In genomic region chr11:19349340-19350025, GRCh38 we compare ENCODE assay signal across 16 cellular contexts.
DNase-seq lines count a peak whose midpoint lies in the region; ATAC-seq and TF ChIP-seq lines count a peak whose summit lies in the region.
"Had no signal": no experiment of that assay in that cellular context is flagged by ENCODE, and none has a peak within 500 bp of the region (broad histone marks: within the 10 kb centered on the region; RNA-seq: fewer than 3 reads in every experiment).

No MANE protein-coding gene starts in this region.

- DNase-seq in HT1080 (ENCODE audit: low read depth) (peak; percentile 51), RPMI7951 (ENCODE audit: low read depth) (peak; percentile 50), fibroblast of mammary gland (ENCODE audit: low read depth) (peak; percentile 42), nucleus accumbens (lab: John Stamatoyannopoulos, UW) (peak in 41 of 56 donors; percentile 9 to 63 (median 41)), RKO (ENCODE audit: low spot score) (no peak)
- no peak for DNase-seq in CD4-positive, alpha-beta T cell
- DNase-seq: activated T-cell treated with anti-CD3 and anti-CD28 coated beads, Interleukin-2, amount 50 U/mL, for 72 hours; DND-41; NCI-H1417; NCI-H774; Peyer's patch; stimulated activated naive B cell treated with anti-CD40 and anti-IgM and Interleukin-4, amounts not matched to agents 10 μg/mL and 1 μg/mL and 100 μg/mL, for 72 hours; thyroid gland had no signal

- intact Hi-C loops in CD4-positive, alpha-beta T cell (cut with DNase I, micrococcal nuclease): no loop called here

- H3K27ac Mint-ChIP-seq in CD4-positive, alpha-beta T cell: no peak overlapping the region
- H3K27ac Mint-ChIP-seq: activated T-cell treated with anti-CD3 and anti-CD28 coated beads, Interleukin-2, amount 50 U/mL, for 72 hours; stimulated activated naive B cell treated with anti-CD40 and anti-IgM and Interleukin-4, amounts not matched to agents 10 μg/mL and 1 μg/mL and 100 μg/mL, for 72 hours had no signal

- H3K4me1 Mint-ChIP-seq in CD4-positive, alpha-beta T cell (ENCODE audit: low read depth): no peaks in the 10 kb centered on the region

- CTCF ChIA-PET in CD4-positive, alpha-beta T cell (lab: Charles Lee): no interaction called here

- no peaks in the 10 kb centered on the region for H3K36me3 Mint-ChIP-seq in CD4-positive, alpha-beta T cell (ENCODE audit: low read depth)
- H3K36me3 Mint-ChIP-seq: stimulated activated naive B cell treated with anti-CD40 and anti-IgM and Interleukin-4, amounts not matched to agents 10 μg/mL and 1 μg/mL and 100 μg/mL, for 72 hours had no signal

- POLR2A ChIA-PET in CD4-positive, alpha-beta T cell (lab: Charles Lee): no interaction called here

- peaks cover 74% of the 10 kb centered on the region for H3K27me3 Mint-ChIP-seq in CD4-positive, alpha-beta T cell

- peaks cover 67% of the 10 kb centered on the region for H3K27me3 ChIP-seq in CD4-positive, alpha-beta T cell (ENCODE audit: control insufficient read depth, insufficient read depth, low read length)
- H3K27me3 ChIP-seq: thyroid gland had no signal

- H3K4me3 ChIP-seq in fibroblast of mammary gland (ENCODE audit: control insufficient read depth, low read depth, low read length): no peak overlapping the region
- H3K4me3 ChIP-seq: Peyer's patch, thyroid gland had no signal

- no peak overlapping the region for H3K27ac ChIP-seq in CD4-positive, alpha-beta T cell (ENCODE audit: low read depth, low read length)
- H3K27ac ChIP-seq: Peyer's patch had no signal

- H3K4me3 Mint-ChIP-seq in CD4-positive, alpha-beta T cell: no peak overlapping the region
- H3K4me3 Mint-ChIP-seq: activated T-cell treated with anti-CD3 and anti-CD28 coated beads, Interleukin-2, amount 50 U/mL, for 72 hours; stimulated activated naive B cell treated with anti-CD40 and anti-IgM and Interleukin-4, amounts not matched to agents 10 μg/mL and 1 μg/mL and 100 μg/mL, for 72 hours had no signal

- no peak for ATAC-seq in CD4-positive, alpha-beta T cell (ENCODE audit: poor library complexity)
- no peak for ATAC-seq in GM19467 (IDR thresholded peaks at IDR 0.05; ENCODE audit: unreplicated experiment)
- ATAC-seq: activated CD4-positive, CD25-positive, alpha-beta regulatory T cell treated with anti-CD3 and anti-CD28 coated beads, Interleukin-2, amount 50 U/mL, for 24 hours; activated naive CD4-positive, alpha-beta T cell treated with anti-CD3 and anti-CD28 coated beads, Interleukin-2, amount 50 U/mL, for 72 hours; activated T-cell treated with anti-CD3 and anti-CD28 coated beads, Interleukin-2, amount 50 U/mL, for 72 hours; stimulated activated naive B cell treated with anti-CD40 and anti-IgM and Interleukin-4, amounts not matched to agents 10 μg/mL and 1 μg/mL and 100 μg/mL, for 72 hours had no signal

- no peaks in the 10 kb centered on the region for H3K9me3 ChIP-seq in CD4-positive, alpha-beta T cell (ENCODE audit: control insufficient read depth, low read length)
- H3K9me3 ChIP-seq: Peyer's patch, thyroid gland had no signal

- TF ChIP-seq CTCF in fibroblast of mammary gland (conservative IDR thresholded peaks at IDR 0.05; ENCODE audit: control insufficient read depth, insufficient read depth, low read depth, low read length): no peak
- TF ChIP-seq CTCF in CD4-positive, alpha-beta T cell (IDR thresholded peaks at IDR 0.05): no peak

- no peaks in the 10 kb centered on the region for H3K9me3 Mint-ChIP-seq in CD4-positive, alpha-beta T cell
- H3K9me3 Mint-ChIP-seq: activated naive CD4-positive, alpha-beta T cell treated with anti-CD3 and anti-CD28 coated beads, Interleukin-2, amount 50 U/mL, for 72 hours; stimulated activated naive B cell treated with anti-CD40 and anti-IgM and Interleukin-4, amounts not matched to agents 10 μg/mL and 1 μg/mL and 100 μg/mL, for 72 hours had no signal

Comparison
In these comparisons a context has a peak if more than half of its experiments do, and no peak if none do; other contexts are left out.
1. DNase-seq: peak in HT1080 (single experiment), RPMI7951 (single experiment), fibroblast of mammary gland (single experiment) and nucleus accumbens (41 of 56); none in RKO (single experiment) and CD4-positive, alpha-beta T cell (0 of 10).